1 cellular context compared by ENCODE assay signal in genomic region chr9:94798668-94799067, GRCh38.
TF ChIP-seq lines count a peak whose summit lies in the region.

No MANE protein-coding gene starts in this region.

TF ChIP-seq in GM12878, 131 proteins besides CTCF, POLR2A, EP300 and RAD21:
- TF ChIP-seq SRF (IDR thresholded peaks at IDR 0.05; ENCODE audit: low read depth in 2 of 2, low read length in 2 of 2) (no peak), ZNF384 (IDR thresholded peaks at IDR 0.05; ENCODE audit: borderline replicate concordance, low read depth, low read length) (no peak), NR2F1 (conservative IDR thresholded peaks at IDR 0.05) (peak; percentile 66; the same call in 1 of the 2 replicates), HDAC2 (IDR thresholded peaks at IDR 0.05) (no peak), HCFC1 (IDR thresholded peaks at IDR 0.05; ENCODE audit: low read length) (no peak), POLR2AphosphoS2 (IDR thresholded peaks at IDR 0.05; ENCODE audit: low read depth, low read length) (no peak), TBL1XR1 (IDR thresholded peaks at IDR 0.05; ENCODE audit: low read depth, low read length) (no peak), NFIC (IDR thresholded peaks at IDR 0.05; ENCODE audit: low read depth, low read length) (no peak), CHD2 (IDR thresholded peaks at IDR 0.05; ENCODE audit: borderline replicate concordance, low read depth, low read length) (no peak)
